Comparison of ENCODE assay signal across 19 cellular contexts in genomic region chr6:137171824-137172733, GRCh38. TPM values are rescaled to one million over a fixed set of nuclear protein-coding genes. Genes with fewer than 3 reads are reported as not detected.
A peak's percentile ranks its signal among the peaks of the same experiment; 100 is the strongest.
DNase-seq lines count a peak whose midpoint lies in the region; ATAC-seq, FAIRE-seq and TF ChIP-seq lines count a peak whose summit lies in the region.
"Had no signal": no experiment of that assay in that cellular context is flagged by ENCODE, and none has a peak within 500 bp of the region (broad histone marks: within the 10 kb centered on the region; RNA-seq: fewer than 3 reads in every experiment).

No MANE protein-coding gene starts in this region.

- peak overlapping the region; percentile 11 to 56 (median 30) for H3K27ac Mint-ChIP-seq in IgD-negative memory B cell
- H3K27ac Mint-ChIP-seq: activated CD4-positive, alpha-beta memory T cell treated with anti-CD3 and anti-CD28 coated beads for 36 hours had no signal

- FAIRE-seq in frontal cortex (lab: Jason Lieb, UNC): no peak
- FAIRE-seq: astrocyte had no signal

- no peak for TF ChIP-seq CTCF in GM06990 (IDR thresholded peaks at IDR 0.05; ENCODE audit: insufficient read depth, low read length, poor library complexity, severe bottlenecking)
- no peak for TF ChIP-seq CTCF in GM20000 (IDR thresholded peaks at IDR 0.05; ENCODE audit: extremely low read depth, missing control alignments)
- no peak for TF ChIP-seq CTCF in tibial artery (IDR thresholded peaks at IDR 0.05)
- TF ChIP-seq CTCF in lower lobe of right lung (IDR thresholded peaks at IDR 0.05): no peak

- peaks cover 1% of the 10 kb centered on the region for H3K36me3 Mint-ChIP-seq in IgD-negative memory B cell

- H3K36me3 ChIP-seq in GM06990 (ENCODE audit: control insufficient read depth, insufficient read depth, low read length) (no peaks in the 10 kb centered on the region), tibial artery (no peaks in the 10 kb centered on the region), lower lobe of right lung (no peaks in the 10 kb centered on the region)
- H3K36me3 ChIP-seq: MG63, suprapubic skin had no signal

- no peaks in the 10 kb centered on the region for H3K27me3 ChIP-seq in GM06990 (replicated peaks; ENCODE audit: control insufficient read depth, insufficient read depth, low read length)
- H3K27me3 ChIP-seq in tibial artery: no peaks in the 10 kb centered on the region
- no peaks in the 10 kb centered on the region for H3K27me3 ChIP-seq in lower lobe of right lung (ENCODE audit: low read depth)
- H3K27me3 ChIP-seq: MG63, suprapubic skin had no signal

- H3K4me1 ChIP-seq in tibial artery: peaks cover 0 to 3% (median 0%) of the 10 kb centered on the region in 4 donors
- no peaks in the 10 kb centered on the region for H3K4me1 ChIP-seq in lower lobe of right lung

- no peak overlapping the region for H3K4me3 ChIP-seq in GM06990 (replicated peaks; ENCODE audit: low read depth, low read length)
- no peak overlapping the region for H3K4me3 ChIP-seq in tibial artery
- no peak overlapping the region for H3K4me3 ChIP-seq in lower lobe of right lung
- H3K4me3 ChIP-seq: MG63, suprapubic skin had no signal

- H3K27me3 Mint-ChIP-seq in IgD-negative memory B cell: no peaks in the 10 kb centered on the region

- peaks cover 0 to 5% (median 0%) of the 10 kb centered on the region in 3 donors for H3K9me3 Mint-ChIP-seq in IgD-negative memory B cell

- intact Hi-C loops in tibial artery (cut with DNase I; ENCODE audit: low total_unique reads) (no loop called here), lower lobe of right lung (cut with DNase I) (no loop called here)

- H3K27ac ChIP-seq in tibial artery: no peak overlapping the region
- H3K27ac ChIP-seq in lower lobe of right lung: no peak overlapping the region
- H3K27ac ChIP-seq: suprapubic skin had no signal

- H3K9me3 ChIP-seq in tibial artery (no peaks in the 10 kb centered on the region), lower lobe of right lung (no peaks in the 10 kb centered on the region)
- H3K9me3 ChIP-seq: MG63, suprapubic skin had no signal

- peak; percentile 81 for DNase-seq in GM06990 (ENCODE audit: extremely low read depth, insufficient read length)
- DNase-seq in GM20000 (ENCODE audit: low spot score): peak; percentile 47
- DNase-seq in iPS-NIHi7 (ENCODE audit: extremely low spot score): peak; percentile 19
- no peak for DNase-seq in tibial artery
- no peak for DNase-seq in lower lobe of right lung
- DNase-seq in frontal cortex (ENCODE audit: low spot score in 2 of 2): no peak
- DNase-seq in NCI-H69 (lab: John Stamatoyannopoulos, UW): no peak
- DNase-seq: activated CD4-positive, alpha-beta memory T cell treated with anti-CD3 and anti-CD28 coated beads for 36 hours; GF-D8; MG63; NCI-H2081; NCI-H82; SHP77 treated with DMSO at 0.1 percent for 48 hours had no signal

- ATAC-seq in lower lobe of right lung: no peak

- H3K4me3 Mint-ChIP-seq in IgD-negative memory B cell: peak overlapping the region in 2 of 4 donors; percentile 61 to 88
- H3K4me3 Mint-ChIP-seq: activated CD4-positive, alpha-beta memory T cell treated with anti-CD3 and anti-CD28 coated beads for 36 hours had no signal

- peaks cover 25 to 49% (median 29%) of the 10 kb centered on the region in 3 donors for H3K4me1 Mint-ChIP-seq in IgD-negative memory B cell

RNA-seq across cellular contexts. Expression of gene IL22RA2, which starts 1.4 kb away (rescaled TPM):
- not detected for polyA plus RNA-seq in IgD-negative memory B cell
- total RNA-seq in lower lobe of right lung (not detected), frontal cortex (not detected)
- total RNA-seq: activated CD4-positive, alpha-beta memory T cell treated with anti-CD3 and anti-CD28 coated beads for 36 hours; astrocyte; dermis microvascular lymphatic vessel endothelial cell; osteoblast had no signal
- polyA plus RNA-seq: AG04450 had no signal

RNA-seq across cellular contexts. Expression of gene IFNGR1, which starts 47.1 kb away (rescaled TPM):
- 38.1 TPM for polyA plus RNA-seq in IgD-negative memory B cell
- 208 TPM for total RNA-seq in lower lobe of right lung
- total RNA-seq in frontal cortex: 66.4 TPM

Comparison
In these comparisons a context has a peak if more than half of its experiments do, and no peak if none do; other contexts are left out.
1. DNase-seq: peak in GM06990 (single experiment), GM20000 (single experiment) and iPS-NIHi7 (single experiment); none in tibial artery (0 of 2), lower lobe of right lung (single experiment), frontal cortex (0 of 2) and NCI-H69 (single experiment).